1 cellular context compared by ENCODE assay signal in the genomic region with DNA sequence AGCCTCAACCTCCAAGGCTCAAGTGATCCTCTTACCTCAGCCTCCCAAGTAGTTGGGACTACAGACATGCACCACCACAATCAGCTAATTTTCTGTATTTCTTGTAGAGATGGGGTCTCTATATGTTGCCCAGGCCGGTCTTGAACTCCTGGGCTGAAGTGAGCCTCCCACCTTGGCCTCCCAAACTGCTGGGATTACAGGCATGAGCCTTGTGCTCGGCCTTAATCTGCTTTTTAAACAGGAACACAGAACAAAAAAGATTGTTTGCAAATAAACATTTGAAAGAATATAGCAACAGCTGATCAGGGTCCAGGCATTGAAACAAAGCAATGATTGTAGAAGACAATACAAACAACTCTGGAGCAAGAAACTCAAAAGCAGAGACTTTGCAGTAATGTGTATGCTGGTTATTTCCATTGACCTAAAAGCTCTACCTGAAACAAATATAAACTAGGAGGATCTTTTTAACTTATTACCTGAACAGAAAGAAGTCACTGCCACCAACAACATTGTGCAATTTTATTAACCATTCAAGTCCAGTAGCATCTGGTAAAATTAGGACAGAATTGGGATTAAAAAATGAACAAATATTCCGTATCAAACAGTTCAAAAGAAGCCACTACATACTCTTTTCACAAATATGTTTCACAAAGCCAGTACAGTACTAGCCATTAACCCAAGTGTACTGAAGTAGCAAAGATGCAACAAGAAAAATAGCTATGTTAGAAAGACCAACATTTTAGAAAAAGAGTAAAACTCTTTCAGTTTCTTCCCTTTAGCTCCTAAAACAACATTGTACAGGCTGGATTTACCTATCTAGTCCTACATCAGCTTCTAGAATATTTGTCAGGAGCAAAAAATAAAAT.
TF ChIP-seq lines count a peak whose summit lies in the region.

No MANE protein-coding gene starts in this region.

TF ChIP-seq in IMR-90, 13 proteins besides CTCF, POLR2A, EP300 and RAD21:
- TF ChIP-seq, protein P1, sequence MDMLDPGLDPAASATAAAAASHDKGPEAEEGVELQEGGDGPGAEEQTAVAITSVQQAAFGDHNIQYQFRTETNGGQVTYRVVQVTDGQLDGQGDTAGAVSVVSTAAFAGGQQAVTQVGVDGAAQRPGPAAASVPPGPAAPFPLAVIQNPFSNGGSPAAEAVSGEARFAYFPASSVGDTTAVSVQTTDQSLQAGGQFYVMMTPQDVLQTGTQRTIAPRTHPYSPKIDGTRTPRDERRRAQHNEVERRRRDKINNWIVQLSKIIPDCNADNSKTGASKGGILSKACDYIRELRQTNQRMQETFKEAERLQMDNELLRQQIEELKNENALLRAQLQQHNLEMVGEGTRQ (IDR thresholded peaks at IDR 0.05; ENCODE audit: low read depth, low read length): no peak
- TF ChIP-seq MAZ (IDR thresholded peaks at IDR 0.05; ENCODE audit: borderline replicate concordance, low read depth, low read length): no peak
- TF ChIP-seq, protein P2, sequence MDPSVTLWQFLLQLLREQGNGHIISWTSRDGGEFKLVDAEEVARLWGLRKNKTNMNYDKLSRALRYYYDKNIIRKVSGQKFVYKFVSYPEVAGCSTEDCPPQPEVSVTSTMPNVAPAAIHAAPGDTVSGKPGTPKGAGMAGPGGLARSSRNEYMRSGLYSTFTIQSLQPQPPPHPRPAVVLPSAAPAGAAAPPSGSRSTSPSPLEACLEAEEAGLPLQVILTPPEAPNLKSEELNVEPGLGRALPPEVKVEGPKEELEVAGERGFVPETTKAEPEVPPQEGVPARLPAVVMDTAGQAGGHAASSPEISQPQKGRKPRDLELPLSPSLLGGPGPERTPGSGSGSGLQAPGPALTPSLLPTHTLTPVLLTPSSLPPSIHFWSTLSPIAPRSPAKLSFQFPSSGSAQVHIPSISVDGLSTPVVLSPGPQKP (IDR thresholded peaks at IDR 0.05; ENCODE audit: borderline replicate concordance, low read depth, low read length): no peak
- TF ChIP-seq MXI1 (IDR thresholded peaks at IDR 0.05; ENCODE audit: borderline replicate concordance, low read depth, low read length): no peak
- TF ChIP-seq MAFK (IDR thresholded peaks at IDR 0.05; ENCODE audit: low read depth, low read length): no peak
- no peak for TF ChIP-seq RCOR1 (IDR thresholded peaks at IDR 0.05; ENCODE audit: insufficient replicate concordance, low read length)
- no peak for TF ChIP-seq CEBPB (IDR thresholded peaks at IDR 0.05; ENCODE audit: low read depth, low read length)
- no peak for TF ChIP-seq RFX5 (IDR thresholded peaks at IDR 0.05; ENCODE audit: low read depth, low read length)
- no peak for TF ChIP-seq SMC3 (IDR thresholded peaks at IDR 0.05; ENCODE audit: low read depth, low read length)
- no peak for TF ChIP-seq CHD1 (IDR thresholded peaks at IDR 0.05; ENCODE audit: low read depth, low read length)
- TF ChIP-seq BHLHE40 (IDR thresholded peaks at IDR 0.05; ENCODE audit: low read depth, low read length): no peak
- TF ChIP-seq NFE2L2 (IDR thresholded peaks at IDR 0.05; ENCODE audit: low read depth, low read length): no peak
- no peak for TF ChIP-seq FOS (IDR thresholded peaks at IDR 0.05; ENCODE audit: low read depth, low read length)
